ENCODE assay signal across 8 cellular contexts in the genomic region with DNA sequence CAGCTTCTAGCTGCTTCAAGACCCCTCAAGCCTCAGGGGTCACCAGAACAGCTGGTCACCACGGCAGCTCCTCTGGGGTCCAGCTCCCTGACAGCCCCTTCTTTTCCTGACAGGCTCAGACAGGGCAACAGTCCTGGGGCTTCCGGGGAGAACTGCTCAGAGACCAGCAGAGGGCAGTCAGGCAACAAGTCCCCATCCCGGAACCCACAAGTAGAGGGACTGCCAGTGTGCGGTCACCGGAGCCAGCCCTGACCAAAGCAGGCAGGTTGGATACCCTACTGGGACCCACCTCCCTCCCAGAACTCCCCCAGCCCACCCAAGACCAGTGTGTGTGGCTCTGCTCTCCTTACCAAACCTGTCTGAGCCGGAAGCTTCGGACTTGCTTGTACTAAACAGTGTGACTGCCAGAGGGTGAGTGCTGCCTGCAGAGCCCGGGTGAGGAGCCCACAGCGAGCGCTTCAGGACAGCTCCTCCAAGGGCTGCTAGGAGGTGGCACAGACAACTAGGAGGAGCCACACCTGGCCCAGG. TPM values are rescaled to one million over a fixed set of nuclear protein-coding genes. Genes with fewer than 3 reads are reported as not detected.
DNase-seq lines count a peak whose midpoint lies in the region; ATAC-seq, FAIRE-seq and TF ChIP-seq lines count a peak whose summit lies in the region.

No MANE protein-coding gene starts in this region.

- FAIRE-seq in GM19239 (lab: Jason Lieb, UNC), result peak; percentile 85

- H3K27me3 Mint-ChIP-seq in IgD-negative memory B cell, result peaks cover 5% of the 10 kb centered on the region
- peaks cover 0 to 3% (median 0%) of the 10 kb centered on the region in 5 donors for H3K27me3 Mint-ChIP-seq in naive thymus-derived CD4-positive, alpha-beta T cell
- no peaks in the 10 kb centered on the region for H3K27me3 Mint-ChIP-seq in stimulated activated naive B cell treated with anti-CD40 and anti-IgM and Interleukin-4, amounts not matched to agents 10 μg/mL and 1 μg/mL and 100 μg/mL, for 72 hours

- DNase-seq in BE2C (peak; percentile 82), GM19239 (ENCODE audit: insufficient read length, low spot score) (peak; percentile 97), PC-3 (peak; percentile 75), activated T-cell treated with anti-CD3 and anti-CD28 coated beads for 4 hours (peak; percentile 38)
- peak; percentile 40 to 70 (median 66) for DNase-seq in naive thymus-derived CD4-positive, alpha-beta T cell
- DNase-seq in stimulated activated naive B cell treated with anti-CD40 and anti-IgM and Interleukin-4, amounts not matched to agents 10 μg/mL and 1 μg/mL and 100 μg/mL, for 72 hours, result peak; percentile 49

- intact Hi-C loops in PC-3 (cut with micrococcal nuclease), result loop anchor here (1.0 to 2.0 kb wide), 4 partner anchors 66 to 324 kb away; no protein-coding TSS in a partner anchor
- intact Hi-C loops in naive thymus-derived CD4-positive, alpha-beta T cell (cut with micrococcal nuclease), result loop anchor here (1.0 to 10.0 kb wide), 9 partner anchors 16 to 896 kb away; partner anchors contain the start of gene H2AZ2 (in 1 of the 2)

- ATAC-seq in PC-3 (peak; percentile 98), esophagus mucosa (peak; percentile 74)
- ATAC-seq in naive thymus-derived CD4-positive, alpha-beta T cell, result peak; percentile 81
- peak; percentile 86 to 92 for ATAC-seq in stimulated activated naive B cell treated with anti-CD40 and anti-IgM and Interleukin-4, amounts not matched to agents 10 μg/mL and 1 μg/mL and 100 μg/mL, for 72 hours (replicated peaks)

- H3F3A ChIP-seq in PC-3 (ENCODE audit: low read length, unreplicated experiment), result no peaks in the 10 kb centered on the region

- H3K4me3 Mint-ChIP-seq in IgD-negative memory B cell, result peak overlapping the region in 3 of 4 donors; percentile 57 to 86 (median 74)
- H3K4me3 Mint-ChIP-seq in naive thymus-derived CD4-positive, alpha-beta T cell, result peak overlapping the region in 8 of 10 donors; percentile 37 to 69 (median 50)
- H3K4me3 Mint-ChIP-seq in stimulated activated naive B cell treated with anti-CD40 and anti-IgM and Interleukin-4, amounts not matched to agents 10 μg/mL and 1 μg/mL and 100 μg/mL, for 72 hours, result peak overlapping the region; percentile 41 to 66

- BruUV-seq in PC-3 (replicated peaks; lab: Mats Ljungman, UMichigan), result no TSS peak

- H3K36me3 ChIP-seq in BE2C (no peaks in the 10 kb centered on the region), PC-3 (ENCODE audit: low read depth, low read length) (no peaks in the 10 kb centered on the region)
- H3K36me3 ChIP-seq in naive thymus-derived CD4-positive, alpha-beta T cell (ENCODE audit: control insufficient read depth in 2 of 3, insufficient read depth in 3 of 3, low read length in 3 of 3), result no peaks in the 10 kb centered on the region

- no peaks in the 10 kb centered on the region for H3K36me3 Mint-ChIP-seq in IgD-negative memory B cell
- no peaks in the 10 kb centered on the region for H3K36me3 Mint-ChIP-seq in naive thymus-derived CD4-positive, alpha-beta T cell
- no peaks in the 10 kb centered on the region for H3K36me3 Mint-ChIP-seq in stimulated activated naive B cell treated with anti-CD40 and anti-IgM and Interleukin-4, amounts not matched to agents 10 μg/mL and 1 μg/mL and 100 μg/mL, for 72 hours

- TF ChIP-seq CTCF in BE2C (IDR thresholded peaks at IDR 0.05; ENCODE audit: low read depth, low read length), result peak; percentile 88
- peak; percentile 85 for TF ChIP-seq CTCF in PC-3 (conservative IDR thresholded peaks at IDR 0.05; ENCODE audit: low read depth, low read length)

- H3K4me2 ChIP-seq in PC-3 (ENCODE audit: low read length), result peak overlapping the region; percentile 74

- peak overlapping the region; percentile 57 for H2AFZ ChIP-seq in PC-3 (ENCODE audit: low read length)

- H3K4me3 ChIP-seq in BE2C (ENCODE audit: low read depth, low read length), result no peak overlapping the region
- H3K4me3 ChIP-seq in PC-3 (ENCODE audit: low read length), result peak overlapping the region; percentile 39; the same call in 1 of the 2 replicates
- peak overlapping the region; percentile 27 for H3K4me3 ChIP-seq in naive thymus-derived CD4-positive, alpha-beta T cell (ENCODE audit: low read length)

- no peak overlapping the region for H3K9ac ChIP-seq in PC-3 (ENCODE audit: low read length)

- no peaks in the 10 kb centered on the region for H4K20me1 ChIP-seq in PC-3 (ENCODE audit: low read length)

- no peaks in the 10 kb centered on the region for H3K4me1 Mint-ChIP-seq in IgD-negative memory B cell
- peaks cover 0 to 4% (median 0%) of the 10 kb centered on the region in 7 donors for H3K4me1 Mint-ChIP-seq in naive thymus-derived CD4-positive, alpha-beta T cell
- H3K4me1 Mint-ChIP-seq in stimulated activated naive B cell treated with anti-CD40 and anti-IgM and Interleukin-4, amounts not matched to agents 10 μg/mL and 1 μg/mL and 100 μg/mL, for 72 hours, result peaks cover 6 to 7% of the 10 kb centered on the region in 2 donors

- no peaks in the 10 kb centered on the region for H3K79me2 ChIP-seq in PC-3 (ENCODE audit: low read length)

- H3K9me3 ChIP-seq in BE2C, result no peaks in the 10 kb centered on the region
- no peaks in the 10 kb centered on the region for H3K9me3 ChIP-seq in PC-3 (ENCODE audit: low read length)
- H3K9me3 ChIP-seq in naive thymus-derived CD4-positive, alpha-beta T cell (ENCODE audit: control insufficient read depth in 2 of 3, low read length in 3 of 3), result no peaks in the 10 kb centered on the region

- no peaks in the 10 kb centered on the region for H3K27me3 ChIP-seq in BE2C
- no peaks in the 10 kb centered on the region for H3K27me3 ChIP-seq in PC-3 (ENCODE audit: low read length)
- H3K27me3 ChIP-seq in naive thymus-derived CD4-positive, alpha-beta T cell (ENCODE audit: control insufficient read depth in 2 of 2, insufficient read depth in 2 of 2, low read length in 2 of 2), result no peaks in the 10 kb centered on the region

- peak overlapping the region in 1 of 3 donors; percentile 57 for H3K27ac Mint-ChIP-seq in IgD-negative memory B cell
- H3K27ac Mint-ChIP-seq in naive thymus-derived CD4-positive, alpha-beta T cell, result peak overlapping the region in 2 of 9 donors; percentile 39 to 62
- H3K27ac Mint-ChIP-seq in stimulated activated naive B cell treated with anti-CD40 and anti-IgM and Interleukin-4, amounts not matched to agents 10 μg/mL and 1 μg/mL and 100 μg/mL, for 72 hours, result peak overlapping the region; percentile 81

- no peaks in the 10 kb centered on the region for H3K9me3 Mint-ChIP-seq in IgD-negative memory B cell
- no peaks in the 10 kb centered on the region for H3K9me3 Mint-ChIP-seq in naive thymus-derived CD4-positive, alpha-beta T cell
- no peaks in the 10 kb centered on the region for H3K9me3 Mint-ChIP-seq in stimulated activated naive B cell treated with anti-CD40 and anti-IgM and Interleukin-4, amounts not matched to agents 10 μg/mL and 1 μg/mL and 100 μg/mL, for 72 hours

- POLR2A ChIA-PET in PC-3 (lab: Charles Lee; ENCODE audit: unreplicated experiment), result no interaction called here
- POLR2A ChIA-PET in naive thymus-derived CD4-positive, alpha-beta T cell (lab: Charles Lee), result interaction anchor here (1.1 to 1.3 kb wide), 2 partner anchors 249 to 330 kb away, joined by 3 to 4 read pairs; no protein-coding TSS in a partner anchor

- no peaks in the 10 kb centered on the region for H3K9me2 ChIP-seq in PC-3 (replicated peaks; ENCODE audit: low read length)

- CTCF ChIA-PET in PC-3 (lab: Charles Lee), result interaction anchor here (0.6 to 0.8 kb wide), 5 partner anchors 18 to 325 kb away, joined by 3 to 5 read pairs (median 4); no protein-coding TSS in a partner anchor
- CTCF ChIA-PET in naive thymus-derived CD4-positive, alpha-beta T cell (lab: Charles Lee), result interaction anchor here (0.5 to 3.5 kb wide), 16 partner anchors 8 to 325 kb away, joined by 3 to 27 read pairs (median 4); no protein-coding TSS in a partner anchor

- H3K27ac ChIP-seq in PC-3 (ENCODE audit: low read length), result no peak overlapping the region
- H3K27ac ChIP-seq in naive thymus-derived CD4-positive, alpha-beta T cell (ENCODE audit: low read depth, low read length), result no peak overlapping the region

- H3K4me1 ChIP-seq in BE2C, result peaks cover 2% of the 10 kb centered on the region
- H3K4me1 ChIP-seq in PC-3 (ENCODE audit: insufficient read depth, low read length), result no peaks in the 10 kb centered on the region
- no peaks in the 10 kb centered on the region for H3K4me1 ChIP-seq in naive thymus-derived CD4-positive, alpha-beta T cell (ENCODE audit: control insufficient read depth in 2 of 2, insufficient read depth in 2 of 2, low read length in 2 of 2)

RNA-seq across cellular contexts. Expression of gene YKT6, which starts 40.3 kb away (rescaled TPM):
- polyA plus RNA-seq in BE2C (2012; ENCODE audit: insufficient read depth, insufficient read length, low read depth), result 199 TPM
- polyA plus RNA-seq in IgD-negative memory B cell, result 46.3 TPM
- 133 and 147 TPM in 2 replicates for total RNA-seq in PC-3 (2014; rRNA removed)
- total RNA-seq in esophagus mucosa, result 65.2 TPM
- total RNA-seq in naive thymus-derived CD4-positive, alpha-beta T cell, result 10 to 100 TPM; 58.1 to 80.9 (median 62.3) TPM
- 10 to 100 TPM; 32.6 to 38.8 TPM for polyA plus RNA-seq in naive thymus-derived CD4-positive, alpha-beta T cell

RNA-seq across cellular contexts. Expression of gene GCK, which starts 51.8 kb away (rescaled TPM):
- polyA plus RNA-seq in BE2C (2012; ENCODE audit: insufficient read depth, insufficient read length, low read depth), result not detected
- 0.68 TPM for polyA plus RNA-seq in IgD-negative memory B cell
- total RNA-seq in PC-3 (2014; rRNA removed) (not detected in 2 replicates), esophagus mucosa (not detected)
- under 1 TPM; 0.29 to 0.88 (median 0.51) TPM for total RNA-seq in naive thymus-derived CD4-positive, alpha-beta T cell
- polyA plus RNA-seq in naive thymus-derived CD4-positive, alpha-beta T cell, result 1 to 10 TPM; 1.7 to 2.0 TPM

Comparison
In these comparisons a context has a peak if more than half of its experiments do, and no peak if none do; other contexts are left out.
1. DNase-seq: peak in every context shown above with its lines; median percentile 97 in GM19239; 82 in BE2C; 75 in PC-3; 66 in naive thymus-derived CD4-positive, alpha-beta T cell; 49 in stimulated activated naive B cell treated with anti-CD40 and anti-IgM and Interleukin-4, amounts not matched to agents 10 μg/mL and 1 μg/mL and 100 μg/mL, for 72 hours; 38 in activated T-cell treated with anti-CD3 and anti-CD28 coated beads for 4 hours.